7 cellular contexts compared by ENCODE assay signal in genomic region chr7:116591202-116592040, GRCh38.
DNase-seq lines count a peak whose midpoint lies in the region; ATAC-seq, FAIRE-seq and TF ChIP-seq lines count a peak whose summit lies in the region.

No MANE protein-coding gene starts in this region.

- DNase-seq in GM12891 (ENCODE audit: insufficient read length, low spot score): no peak
- DNase-seq in NCI-H1048 (lab: John Stamatoyannopoulos, UW): peak; percentile 1
- peak; percentile 77 for DNase-seq in adipocyte (ENCODE audit: low read depth)
- DNase-seq in left lobe of liver (ENCODE audit: low spot score): no peak
- no peak for DNase-seq in ovary
- DNase-seq in stimulated activated naive B cell treated with anti-CD40 and anti-IgM and Interleukin-4, amounts not matched to agents 10 μg/mL and 1 μg/mL and 100 μg/mL, for 72 hours: no peak

- H3K27ac Mint-ChIP-seq in stimulated activated naive B cell treated with anti-CD40 and anti-IgM and Interleukin-4, amounts not matched to agents 10 μg/mL and 1 μg/mL and 100 μg/mL, for 72 hours: no peak overlapping the region

- H3K9me3 ChIP-seq in adipocyte (ENCODE audit: control insufficient read depth, low read length) (no peaks in the 10 kb centered on the region), ovary (no peaks in the 10 kb centered on the region)

- peak overlapping the region; percentile 17 for H3K9ac ChIP-seq in adipocyte (ENCODE audit: low read length)

- 31 to 44% (median 35%) methylated on average over 9 of the region's 9 CpGs for WGBS in ovary, 3 donors

- no peak overlapping the region for H3K4me3 Mint-ChIP-seq in stimulated activated naive B cell treated with anti-CD40 and anti-IgM and Interleukin-4, amounts not matched to agents 10 μg/mL and 1 μg/mL and 100 μg/mL, for 72 hours

- H3K27me3 ChIP-seq in adipocyte (replicated peaks; ENCODE audit: control insufficient read depth, insufficient read depth, low read length) (no peaks in the 10 kb centered on the region), ovary (no peaks in the 10 kb centered on the region)

- H3K36me3 ChIP-seq in adipocyte (ENCODE audit: control insufficient read depth, insufficient read depth, low read length, severe bottlenecking) (no peaks in the 10 kb centered on the region), ovary (no peaks in the 10 kb centered on the region)

- TF ChIP-seq POLR2A in GM12891 (IDR thresholded peaks at IDR 0.05; ENCODE audit: low read depth, low read length) (no peak), ovary (IDR thresholded peaks at IDR 0.05) (no peak)

- H3K4me3 ChIP-seq in adipocyte (ENCODE audit: low read length): no peak overlapping the region
- H3K4me3 ChIP-seq in ovary: no peak overlapping the region

- TF ChIP-seq CTCF in ovary (IDR thresholded peaks at IDR 0.05): peak in 1 of 3 donors; percentile 43

- H3K36me3 Mint-ChIP-seq in stimulated activated naive B cell treated with anti-CD40 and anti-IgM and Interleukin-4, amounts not matched to agents 10 μg/mL and 1 μg/mL and 100 μg/mL, for 72 hours: no peaks in the 10 kb centered on the region

- intact Hi-C loops in ovary (cut with DNase I): loop anchor here in 3 of 4 donors (5.0 to 10.0 kb wide), 3 partner anchors 213 to 223 kb away; no protein-coding TSS in a partner anchor

- H3K4me1 ChIP-seq in adipocyte (ENCODE audit: control insufficient read depth, insufficient read depth, low read length): peaks cover 18% of the 10 kb centered on the region
- peaks cover 4% of the 10 kb centered on the region for H3K4me1 ChIP-seq in ovary (ENCODE audit: insufficient read depth)

- ATAC-seq in left lobe of liver: peak; percentile 63
- ATAC-seq in stimulated activated naive B cell treated with anti-CD40 and anti-IgM and Interleukin-4, amounts not matched to agents 10 μg/mL and 1 μg/mL and 100 μg/mL, for 72 hours (replicated peaks): no peak
- no peak for ATAC-seq in GM18520 (IDR thresholded peaks at IDR 0.05; ENCODE audit: unreplicated experiment)

- no peaks in the 10 kb centered on the region for H3K9me3 Mint-ChIP-seq in stimulated activated naive B cell treated with anti-CD40 and anti-IgM and Interleukin-4, amounts not matched to agents 10 μg/mL and 1 μg/mL and 100 μg/mL, for 72 hours

- H3K27ac ChIP-seq in ovary: no peak overlapping the region

- peak; percentile 5 for FAIRE-seq in GM12891 (lab: Jason Lieb, UNC)

- TF ChIP-seq EP300 in ovary (IDR thresholded peaks at IDR 0.05): no peak

- H3K4me1 Mint-ChIP-seq in stimulated activated naive B cell treated with anti-CD40 and anti-IgM and Interleukin-4, amounts not matched to agents 10 μg/mL and 1 μg/mL and 100 μg/mL, for 72 hours: peaks cover 20 to 26% of the 10 kb centered on the region in 2 donors

- peaks cover 28 to 29% of the 10 kb centered on the region in 2 donors for H3K27me3 Mint-ChIP-seq in stimulated activated naive B cell treated with anti-CD40 and anti-IgM and Interleukin-4, amounts not matched to agents 10 μg/mL and 1 μg/mL and 100 μg/mL, for 72 hours

TF ChIP-seq in GM12891, 5 proteins besides CTCF, POLR2A, EP300 and RAD21:
- no peak for TF ChIP-seq POLR2AphosphoS5 (IDR thresholded peaks at IDR 0.05; ENCODE audit: low read depth, low read length)
- no peak for TF ChIP-seq SPI1 (IDR thresholded peaks at IDR 0.05; ENCODE audit: low read depth, low read length)
- TF ChIP-seq POU2F2 (IDR thresholded peaks at IDR 0.05; ENCODE audit: low read depth, low read length): no peak
- no peak for TF ChIP-seq PAX5 (IDR thresholded peaks at IDR 0.05; ENCODE audit: insufficient read depth, low read length, severe bottlenecking)
- TF ChIP-seq TAF1 (IDR thresholded peaks at IDR 0.05; ENCODE audit: low read depth, low read length): no peak

Comparison
In these comparisons a context has a peak if more than half of its experiments do, and no peak if none do; other contexts are left out.
1. DNase-seq: peak in NCI-H1048 (single experiment) and adipocyte (single experiment); none in GM12891 (single experiment), left lobe of liver (single experiment), ovary (0 of 5) and stimulated activated naive B cell treated with anti-CD40 and anti-IgM and Interleukin-4, amounts not matched to agents 10 μg/mL and 1 μg/mL and 100 μg/mL, for 72 hours (single experiment).